In genomic region chr17:17141860-17142552, GRCh38 we compare ENCODE assay signal across 9 cellular contexts.
DNase-seq lines count a peak whose midpoint lies in the region; FAIRE-seq and TF ChIP-seq lines count a peak whose summit lies in the region.
"Had no signal": no experiment of that assay in that cellular context is flagged by ENCODE, and none has a peak within 500 bp of the region (broad histone marks: within the 10 kb centered on the region; RNA-seq: fewer than 3 reads in every experiment).

No MANE protein-coding gene starts in this region.

- no peak overlapping the region for H3K4ac ChIP-seq in H9 (ENCODE audit: low read depth, low read length)

- no peak overlapping the region for H2AFZ ChIP-seq in H9 (ENCODE audit: low read length)

- no peak overlapping the region for H3K18ac ChIP-seq in H9 (ENCODE audit: insufficient read length, low read depth, low read length)

- H3K14ac ChIP-seq in H9 (ENCODE audit: insufficient read depth, low read length) = no peak overlapping the region

- no peak overlapping the region for H4K8ac ChIP-seq in H9 (replicated peaks; ENCODE audit: insufficient read length, low read depth, low read length)

- DNase-seq in AG08396 (ENCODE audit: low spot score) (peak; percentile 82), H9 (peak; percentile 80), caudate nucleus (lab: John Stamatoyannopoulos, UW) (peak in 54 of 61 donors; percentile 21 to 81 (median 51)), kidney tubule cell (ENCODE audit: low spot score) (peak; percentile 36), NCI-H226 (no peak), NCI-H2029 treated with DMSO at 0.1 percent for 48 hours (lab: John Stamatoyannopoulos, UW) (no peak)
- peak; percentile 15 for DNase-seq in stimulated activated CD8-positive, alpha-beta memory T cell treated with anti-CD3 and anti-CD28 coated beads, Interleukin-4, amount 100 ng/mL, for 24 hours (ENCODE audit: low read depth)
- DNase-seq: naive B cell had no signal

- no peak overlapping the region for H3K9ac ChIP-seq in H9 (ENCODE audit: extremely low read depth, insufficient read length, low read length)

- FAIRE-seq in TTC549 (lab: Jason Lieb, UNC) = peak; percentile 13

- H3K4me1 ChIP-seq in H9 (ENCODE audit: insufficient read depth, low read length) = no peaks in the 10 kb centered on the region

- H3K4me1 Mint-ChIP-seq in H9 = peaks cover 10 to 28% of the 10 kb centered on the region in 2 experiments

- WGBS in H9 (ENCODE audit: extremely low coverage, insufficient read length, low lambda C conversion rate) = no CpG with 5 or more reads among the region's 23 CpGs

- H3K9me3 Mint-ChIP-seq in H9 = no peaks in the 10 kb centered on the region
- H3K9me3 Mint-ChIP-seq: naive B cell had no signal

- H2AK5ac ChIP-seq in H9 (ENCODE audit: insufficient read length, low read length) = no peak overlapping the region

- no peak overlapping the region for H2BK120ac ChIP-seq in H9 (ENCODE audit: low read depth, low read length, poor library complexity, severe bottlenecking)

- H4K5ac ChIP-seq in H9 (ENCODE audit: insufficient read length, low read depth, low read length) = no peak overlapping the region

- no peak overlapping the region for H3T11ph ChIP-seq in H9 (ENCODE audit: low read length)

- no peak overlapping the region for H4K91ac ChIP-seq in H9 (ENCODE audit: insufficient read length, low read depth, low read length)

- no peak overlapping the region for H2BK12ac ChIP-seq in H9 (ENCODE audit: insufficient read length, low read depth, low read length)

- H3K27ac ChIP-seq in H9 (ENCODE audit: insufficient read length, low read depth, low read length) (no peak overlapping the region), caudate nucleus (ENCODE audit: low read depth, low read length) (peak overlapping the region; percentile 81)

- no peak overlapping the region for H2BK20ac ChIP-seq in H9 (ENCODE audit: low read depth, low read length, poor library complexity, severe bottlenecking)

- no peak overlapping the region for H3K4me2 ChIP-seq in H9 (ENCODE audit: insufficient read depth, insufficient read length, low read length)

- no peaks in the 10 kb centered on the region for H3K79me2 ChIP-seq in H9 (ENCODE audit: insufficient read depth, low read length)

- H3K27me3 Mint-ChIP-seq in H9 (ENCODE audit: low read depth) = no peaks in the 10 kb centered on the region
- H3K27me3 Mint-ChIP-seq: naive B cell had no signal

- no peak overlapping the region for H2BK15ac ChIP-seq in H9 (ENCODE audit: low read depth, low read length)

- H3K23ac ChIP-seq in H9 (ENCODE audit: insufficient read length, low read depth, low read length) = no peak overlapping the region

- H3K9me3 ChIP-seq in H9 (ENCODE audit: control insufficient read depth, low read depth, low read length) = no peaks in the 10 kb centered on the region

- no peaks in the 10 kb centered on the region for H3K27me3 ChIP-seq in H9 (ENCODE audit: insufficient read depth, low read length)

- H3K79me1 ChIP-seq in H9 (ENCODE audit: insufficient read depth, low read depth, low read length, poor library complexity, severe bottlenecking) = no peaks in the 10 kb centered on the region

- H3K4me3 Mint-ChIP-seq in H9 = peak overlapping the region in 1 of 2 experiments; percentile 50; a peak in 2 of 5 replicates

- peak overlapping the region; percentile 9 to 96 (median 41); a peak in 6 of 7 replicates for H3K27ac Mint-ChIP-seq in H9

- peak; percentile 98 for TF ChIP-seq CTCF in H9 (conservative IDR thresholded peaks at IDR 0.05)

- H4K20me1 ChIP-seq in H9 (ENCODE audit: control insufficient read depth, insufficient read depth, insufficient read length) = no peaks in the 10 kb centered on the region

- no peak overlapping the region for H2BK5ac ChIP-seq in H9 (ENCODE audit: insufficient read length, low read length)

- H3K56ac ChIP-seq in H9 (ENCODE audit: insufficient read length, low read depth, low read length) = no peak overlapping the region

- no peaks in the 10 kb centered on the region for H3K23me2 ChIP-seq in H9 (ENCODE audit: insufficient read length, low read depth, low read length, poor library complexity, severe bottlenecking)

- H3K36me3 Mint-ChIP-seq in H9 (ENCODE audit: insufficient read depth in 1 of 3, low read depth in 3 of 3) = peaks cover 6 to 59% (median 46%) of the 10 kb centered on the region in 3 experiments; a peak in 6 of 7 replicates

Comparison
In these comparisons a context has a peak if more than half of its experiments do, and no peak if none do; other contexts are left out.
1. DNase-seq: peak in AG08396 (single experiment), H9 (single experiment), caudate nucleus (54 of 61), kidney tubule cell (single experiment) and stimulated activated CD8-positive, alpha-beta memory T cell treated with anti-CD3 and anti-CD28 coated beads, Interleukin-4, amount 100 ng/mL, for 24 hours (single experiment); none in NCI-H226 (single experiment) and NCI-H2029 treated with DMSO at 0.1 percent for 48 hours (single experiment).